Comparison of ENCODE assay signal across 8 cellular contexts in the genomic region with DNA sequence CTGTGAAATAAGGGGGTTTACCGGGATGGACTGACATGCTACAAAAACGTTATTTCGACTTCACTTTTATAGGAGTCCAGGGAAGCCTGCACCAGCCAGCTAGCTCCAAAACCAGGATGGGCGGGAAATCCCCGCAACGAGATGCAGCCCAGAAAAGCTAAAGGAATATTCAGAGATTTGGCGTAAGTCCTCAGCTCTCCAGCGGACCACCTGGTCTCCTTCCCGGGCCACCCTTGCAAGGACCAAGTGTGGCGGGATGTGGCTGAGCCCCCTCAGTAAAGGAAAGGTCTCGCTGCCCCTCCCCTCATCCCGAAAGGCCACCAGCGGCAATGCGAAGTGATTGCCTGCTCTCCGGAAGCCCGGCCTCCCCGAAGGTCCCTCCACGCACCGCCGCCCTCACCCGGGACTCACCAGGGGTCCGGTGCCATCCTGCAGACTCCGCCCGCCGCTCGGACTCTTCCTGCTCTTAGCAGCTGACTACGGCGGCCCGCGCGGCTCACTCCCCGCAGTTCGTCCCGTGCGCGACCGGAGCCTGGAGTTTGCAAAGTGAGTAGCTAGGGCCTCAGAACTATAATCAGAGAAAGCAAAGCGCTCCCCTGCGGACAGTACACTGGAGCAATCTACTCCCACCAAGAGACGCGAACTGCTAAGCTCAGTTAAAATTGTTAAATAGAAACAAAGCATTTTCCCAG.
A peak's percentile ranks its signal among the peaks of the same experiment; 100 is the strongest.
DNase-seq lines count a peak whose midpoint lies in the region; ATAC-seq lines count a peak whose summit lies in the region.

A gene with protein sequence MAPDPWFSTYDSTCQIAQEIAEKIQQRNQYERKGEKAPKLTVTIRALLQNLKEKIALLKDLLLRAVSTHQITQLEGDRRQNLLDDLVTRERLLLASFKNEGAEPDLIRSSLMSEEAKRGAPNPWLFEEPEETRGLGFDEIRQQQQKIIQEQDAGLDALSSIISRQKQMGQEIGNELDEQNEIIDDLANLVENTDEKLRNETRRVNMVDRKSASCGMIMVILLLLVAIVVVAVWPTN (minus strand): TSS at position 440 of the 692 bp plus-strand sequence. CDS start 12 bp downstream, at position 428.

- no peaks in the 10 kb centered on the region for H3K27me3 Mint-ChIP-seq in memory B cell

- ATAC-seq in GM19025 (IDR thresholded peaks at IDR 0.05; ENCODE audit: low read depth, unreplicated experiment) = peak; percentile 60
- ATAC-seq in HG03378 (IDR thresholded peaks at IDR 0.05; ENCODE audit: unreplicated experiment) = peak; percentile 71
- peak; percentile 70 for ATAC-seq in memory B cell (ENCODE audit: low read depth)

- H3K4me3 Mint-ChIP-seq in memory B cell = peak within 1 kb of the TSS; percentile 94

- no peaks in the 10 kb centered on the region for H3K36me3 Mint-ChIP-seq in memory B cell

- DNase-seq in AG20443 (ENCODE audit: low spot score) (peak; percentile 93), NOMO-1 (lab: John Stamatoyannopoulos, UW; ENCODE audit: unreplicated experiment in 2 of 2) (peak; percentile 78 to 82), memory B cell (ENCODE audit: low spot score in 2 of 2) (peak; percentile 60 to 72)
- DNase-seq in activated CD8-positive, alpha-beta memory T cell treated with anti-CD3 and anti-CD28 coated beads for 24 hours = peak; percentile 93
- DNase-seq in effector memory CD4-positive, alpha-beta T cell = peak; percentile 49 to 58 (median 52)
- peak; percentile 55 for DNase-seq in stimulated activated CD8-positive, alpha-beta memory T cell treated with anti-CD3 and anti-CD28 coated beads, Interleukin-12 subunit alpha, Interleukin-12 subunit beta, amount 100 ng/mL, for 1 hour (ENCODE audit: low read depth)

- H3K4me1 ChIP-seq in effector memory CD4-positive, alpha-beta T cell (ENCODE audit: control insufficient read depth, insufficient read depth, low read length, poor library complexity, severe bottlenecking) = peaks cover 13% of the 10 kb centered on the region

- no peaks in the 10 kb centered on the region for H3K9me3 ChIP-seq in effector memory CD4-positive, alpha-beta T cell (ENCODE audit: control insufficient read depth, low read length)

- peak within 1 kb of the TSS; percentile 40 for H3K27ac ChIP-seq in effector memory CD4-positive, alpha-beta T cell (ENCODE audit: insufficient read depth, low read length, poor library complexity, severe bottlenecking)

- H3K4me3 ChIP-seq in effector memory CD4-positive, alpha-beta T cell (ENCODE audit: insufficient read depth, low read depth, low read length, poor library complexity, severe bottlenecking) = peak within 1 kb of the TSS; percentile 79

- no peaks in the 10 kb centered on the region for H3K9me3 Mint-ChIP-seq in memory B cell

- peaks cover 17% of the 10 kb centered on the region for H3K4me1 Mint-ChIP-seq in memory B cell

- no peaks in the 10 kb centered on the region for H3K27me3 ChIP-seq in effector memory CD4-positive, alpha-beta T cell (replicated peaks; ENCODE audit: control insufficient read depth, insufficient read depth, low read length, poor library complexity, severe bottlenecking)

- H3K27ac Mint-ChIP-seq in memory B cell = peak within 1 kb of the TSS; percentile 92

- H3K36me3 ChIP-seq in effector memory CD4-positive, alpha-beta T cell (ENCODE audit: control insufficient read depth, insufficient read depth, low read length) = no peaks in the 10 kb centered on the region

Comparison
In these comparisons a context has a peak if more than half of its experiments do, and no peak if none do; other contexts are left out.
1. Peak in every context shown above with its lines: DNase-seq, ATAC-seq, H3K4me3 ChIP-seq and H3K27ac ChIP-seq.